12 cellular contexts compared by ENCODE assay signal in the genomic region with DNA sequence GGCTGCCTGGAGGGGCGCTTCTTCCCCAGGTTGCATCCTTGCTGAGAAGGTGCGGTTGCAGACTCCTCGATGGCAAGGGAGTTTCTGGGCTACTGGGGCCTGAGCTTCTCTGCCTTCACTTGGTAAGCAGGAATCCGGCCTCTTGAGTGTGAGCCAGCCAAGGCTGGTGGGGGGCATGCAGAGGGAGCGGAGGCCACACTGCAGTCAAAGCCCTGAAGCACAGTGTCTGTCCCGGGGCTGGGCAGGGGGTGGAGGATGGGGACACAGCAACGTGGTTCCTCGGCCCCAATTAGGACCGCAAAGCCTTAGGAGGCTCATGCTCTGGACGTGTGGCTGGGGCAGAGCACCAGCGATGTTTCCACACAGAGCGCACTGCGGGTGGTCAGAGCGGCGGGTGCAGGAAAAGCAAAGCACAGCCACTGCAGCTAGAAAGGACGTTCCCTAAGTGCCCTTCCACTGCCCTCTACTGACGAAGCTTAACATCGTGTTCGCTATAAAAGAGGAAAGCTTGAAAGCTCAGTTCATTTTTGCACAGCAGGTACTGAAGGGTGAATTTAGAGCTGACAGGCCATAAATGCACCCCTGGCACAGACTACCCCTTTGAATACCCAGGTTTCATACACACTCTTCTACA.
A peak's percentile ranks its signal among the peaks of the same experiment; 100 is the strongest.
DNase-seq lines count a peak whose midpoint lies in the region; ATAC-seq and TF ChIP-seq lines count a peak whose summit lies in the region.
"Had no signal": no experiment of that assay in that cellular context is flagged by ENCODE, and none has a peak within 500 bp of the region (broad histone marks: within the 10 kb centered on the region; RNA-seq: fewer than 3 reads in every experiment).

No MANE protein-coding gene starts in this region.

- H3K9me2 ChIP-seq in DOHH2 (replicated peaks; ENCODE audit: control insufficient read depth, low read length) (no peaks in the 10 kb centered on the region), OCI-LY7 (ENCODE audit: insufficient read depth, low read length) (no peaks in the 10 kb centered on the region; the same call in 1 of the 2 replicates)

- peak; percentile 30 for TF ChIP-seq CTCF in DOHH2 (IDR thresholded peaks at IDR 0.05; ENCODE audit: low read depth, low read length, poor library complexity, severe bottlenecking)
- 0 out of 2 replicates have a peak, but pooled peaks have one; percentile 34 for TF ChIP-seq CTCF in OCI-LY7 (conservative IDR thresholded peaks at IDR 0.05; ENCODE audit: low read length)

- no TSS peak for BruUV-seq in OCI-LY7 (replicated peaks; lab: Mats Ljungman, UMichigan)

- no peaks in the 10 kb centered on the region for H3K79me2 ChIP-seq in DOHH2 (ENCODE audit: control insufficient read depth, low read length)
- H3K79me2 ChIP-seq in OCI-LY7 (ENCODE audit: insufficient read depth, low read depth, low read length): no peaks in the 10 kb centered on the region

- no peaks in the 10 kb centered on the region for H4K20me1 ChIP-seq in DOHH2 (ENCODE audit: control insufficient read depth, insufficient read depth, low read depth, low read length)
- no peaks in the 10 kb centered on the region for H4K20me1 ChIP-seq in OCI-LY7 (ENCODE audit: insufficient read depth, low read length)

- POLR2A ChIA-PET in OCI-LY7 (lab: Charles Lee): interaction anchor here (1.0 kb wide), 1 partner anchor 15 kb away, joined by 3 read pairs; no protein-coding TSS in a partner anchor

- no peaks in the 10 kb centered on the region for H3K4me1 ChIP-seq in DOHH2 (ENCODE audit: control insufficient read depth, low read length)
- H3K4me1 ChIP-seq in OCI-LY7 (ENCODE audit: insufficient read depth, low read length, poor library complexity, severe bottlenecking): no peaks in the 10 kb centered on the region
- H3K4me1 ChIP-seq: esophagus squamous epithelium had no signal

- H3K27ac ChIP-seq in DOHH2 (ENCODE audit: low read depth, low read length) (no peak overlapping the region), OCI-LY7 (ENCODE audit: low read depth, low read length, poor library complexity, severe bottlenecking) (no peak overlapping the region)
- H3K27ac ChIP-seq: esophagus squamous epithelium, neutrophil had no signal

- no peaks in the 10 kb centered on the region for H3F3A ChIP-seq in DOHH2 (ENCODE audit: control insufficient read depth, insufficient read depth)

- intact Hi-C loops in OCI-LY7 (cut with micrococcal nuclease; ENCODE audit: unreplicated experiment): no loop called here

- no peaks in the 10 kb centered on the region for H3K27me3 ChIP-seq in DOHH2 (ENCODE audit: control insufficient read depth, low read length)

- no peak for ATAC-seq in GM21528 (IDR thresholded peaks at IDR 0.05; ENCODE audit: low FRiP score, unreplicated experiment)
- ATAC-seq in GM18517 (IDR thresholded peaks at IDR 0.05; ENCODE audit: unreplicated experiment): no peak
- ATAC-seq in HG03342 (IDR thresholded peaks at IDR 0.05; ENCODE audit: unreplicated experiment): no peak

- H3K9me3 ChIP-seq in DOHH2 (ENCODE audit: control insufficient read depth, insufficient read depth, low read length) (no peaks in the 10 kb centered on the region), OCI-LY7 (ENCODE audit: low read length) (no peaks in the 10 kb centered on the region)
- H3K9me3 ChIP-seq: esophagus squamous epithelium, neutrophil had no signal

- H3K36me3 ChIP-seq in DOHH2 (ENCODE audit: control insufficient read depth, low read length) (no peaks in the 10 kb centered on the region), OCI-LY7 (ENCODE audit: insufficient read depth, low read length) (no peaks in the 10 kb centered on the region)
- H3K36me3 ChIP-seq: esophagus squamous epithelium, neutrophil had no signal

- H3K4me2 ChIP-seq in DOHH2 (ENCODE audit: low read length) (no peak overlapping the region), OCI-LY7 (ENCODE audit: low read length) (no peak overlapping the region)

- H3K4me3 ChIP-seq in DOHH2 (ENCODE audit: low read length) (no peak overlapping the region), OCI-LY7 (ENCODE audit: low read depth, low read length, poor library complexity, severe bottlenecking) (no peak overlapping the region)
- H3K4me3 ChIP-seq: esophagus squamous epithelium had no signal

- CTCF ChIA-PET in OCI-LY7 (lab: Charles Lee; ENCODE audit: unreplicated experiment): no interaction called here

- no peak overlapping the region for H2AFZ ChIP-seq in OCI-LY7 (ENCODE audit: low read length)

- DNase-seq in HT-29 (ENCODE audit: low spot score): peak; percentile 16
- peak; percentile 1 for DNase-seq in OCI-LY7 (ENCODE audit: low spot score)
- DNase-seq in iPS DF 19.7 (ENCODE audit: low read depth, low spot score): peak; percentile 40
- no peak for DNase-seq in AG08395 (ENCODE audit: low spot score)
- DNase-seq: activated T-cell treated with anti-CD3 and anti-CD28 coated beads, Interleukin-2, amount 50 U/mL, for 24 hours; esophagus squamous epithelium; NCI-H2227 treated with DMSO at 0.1 percent for 48 hours had no signal
